12 cellular contexts compared by ENCODE assay signal in the genomic region with DNA sequence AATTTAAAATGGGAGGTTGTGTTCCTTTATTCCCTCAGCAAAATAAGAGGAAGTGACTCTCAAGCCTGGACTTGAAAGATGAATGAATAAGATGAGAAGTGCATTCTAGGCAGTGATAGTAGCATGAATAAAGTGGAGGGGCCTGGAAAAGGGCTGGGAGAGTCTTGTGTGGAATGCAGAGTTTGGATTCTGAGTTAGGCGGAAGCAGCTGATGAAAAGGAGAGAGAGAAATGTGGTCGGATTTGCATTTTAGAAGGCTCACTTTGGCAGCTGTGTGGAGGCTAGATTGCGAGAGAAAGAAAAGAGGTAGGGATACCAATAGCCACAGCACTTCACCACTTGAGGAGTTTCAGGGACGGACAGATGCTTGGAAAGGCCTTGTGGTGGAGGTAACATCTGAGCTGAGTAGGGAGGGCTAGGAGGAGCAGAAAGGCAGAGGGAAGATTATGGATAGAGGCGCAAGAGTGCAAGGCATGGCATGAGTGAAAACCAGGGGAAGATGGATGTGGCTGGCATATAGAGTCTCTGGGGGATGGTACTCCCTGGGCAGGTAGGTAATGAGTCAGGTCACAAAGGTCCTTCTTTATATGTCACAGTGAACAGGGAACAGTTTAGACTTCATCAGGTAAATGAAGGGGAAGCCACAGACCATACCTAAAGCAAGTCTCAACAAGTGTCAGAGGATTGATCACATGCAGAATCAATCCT. TPM values are rescaled to one million over a fixed set of nuclear protein-coding genes. Genes with fewer than 3 reads are reported as not detected.
DNase-seq lines count a peak whose midpoint lies in the region; FAIRE-seq and TF ChIP-seq lines count a peak whose summit lies in the region.
"Had no signal": no experiment of that assay in that cellular context is flagged by ENCODE, and none has a peak within 500 bp of the region (broad histone marks: within the 10 kb centered on the region; RNA-seq: fewer than 3 reads in every experiment).

No MANE protein-coding gene starts in this region.

- peak overlapping the region; percentile 63 for H2BK20ac ChIP-seq in H1 (ENCODE audit: low read length)

- peak overlapping the region; percentile 74 for H2BK120ac ChIP-seq in H1 (replicated peaks; ENCODE audit: low read depth, low read length)

- no peak overlapping the region for H3K27ac Mint-ChIP-seq in activated naive CD4-positive, alpha-beta T cell treated with anti-CD3 and anti-CD28 coated beads, Interleukin-2, amount 10 ng/mL, durations not matched to agents 7 days and 5 days

- H3K56ac ChIP-seq in H1 (replicated peaks; ENCODE audit: insufficient read length, low read depth, low read length): peak overlapping the region; percentile 52

- peak overlapping the region; percentile 83 for H3K4ac ChIP-seq in H1 (replicated peaks; ENCODE audit: insufficient read length, low read depth, low read length)

- H3K4me3 ChIP-seq in HUES6 (ENCODE audit: low read depth, low read length) (peak overlapping the region; percentile 12; the same call in 1 of the 2 replicates), NT2/D1 (ENCODE audit: insufficient read length, low read depth) (no peak overlapping the region), H1 (ENCODE audit: extremely low read depth in 1 of 4, insufficient read depth in 2 of 4, low read depth in 3 of 4, low read length in 4 of 4) (peak overlapping the region in 1 of 4 experiments; percentile 43; a peak in 3 of 8 replicates), skeletal muscle cell (ENCODE audit: low read depth, low read length) (no peak overlapping the region)
- H3K4me3 ChIP-seq: ascending aorta, right atrium auricular region had no signal

- H4K20me1 ChIP-seq in H1 (replicated peaks in 1 of 2; ENCODE audit: control insufficient read depth in 1 of 2, insufficient read depth in 2 of 2, low read length in 2 of 2): no peaks in the 10 kb centered on the region

- H3K27me3 Mint-ChIP-seq in activated naive CD4-positive, alpha-beta T cell treated with anti-CD3 and anti-CD28 coated beads, Interleukin-2, amount 10 ng/mL, durations not matched to agents 7 days and 5 days: no peaks in the 10 kb centered on the region

- no peaks in the 10 kb centered on the region for H3K36me3 ChIP-seq in HUES6 (ENCODE audit: control insufficient read depth, insufficient read depth, low read length)
- no peaks in the 10 kb centered on the region for H3K36me3 ChIP-seq in NT2/D1 (ENCODE audit: insufficient read depth, insufficient read length, low read length)
- no peaks in the 10 kb centered on the region for H3K36me3 ChIP-seq in H1 (ENCODE audit: control insufficient read depth in 2 of 4, insufficient read depth in 4 of 4, low read length in 3 of 4)
- H3K36me3 ChIP-seq: ascending aorta, right atrium auricular region had no signal

- H3K27ac ChIP-seq in HUES6 (ENCODE audit: low read depth, low read length): peak overlapping the region; percentile 46
- H3K27ac ChIP-seq in H1 (ENCODE audit: low read depth, low read length): peak overlapping the region; percentile 71
- H3K27ac ChIP-seq: ascending aorta, right atrium auricular region had no signal

- WGBS in H1 (ENCODE audit: extremely low coverage in 1 of 2, insufficient coverage in 1 of 2, insufficient read length in 1 of 2, insufficient replicate concordance in 2 of 2, low coverage in 1 of 2, low lambda C conversion rate in 2 of 2, missing lambda C conversion rate in 1 of 2), 2 experiments: 20% methylated on average over 5 of the region's 5 CpGs; no CpG with 5 or more reads in 1 of the 2 experiments

- FAIRE-seq in H1 (lab: Jason Lieb, UNC): peak; percentile 28
- FAIRE-seq in frontal cortex (lab: Jason Lieb, UNC): no peak
- FAIRE-seq: endometrium, GM19239 had no signal

- H3K18ac ChIP-seq in H1 (ENCODE audit: extremely low read depth, low read length): peak overlapping the region; percentile 88; the same call in 1 of the 2 replicates

- H3K36me3 Mint-ChIP-seq in activated naive CD4-positive, alpha-beta T cell treated with anti-CD3 and anti-CD28 coated beads, Interleukin-2, amount 10 ng/mL, durations not matched to agents 7 days and 5 days: peaks cover 2% of the 10 kb centered on the region

- H3K4me2 ChIP-seq in H1 (ENCODE audit: insufficient read depth in 1 of 2, low read depth in 2 of 2, low read length in 2 of 2): peak overlapping the region; percentile 54 to 78

- H3K9me3 ChIP-seq in HUES6 (ENCODE audit: control insufficient read depth, insufficient read depth, low read depth, low read length): no peaks in the 10 kb centered on the region
- H3K9me3 ChIP-seq in NT2/D1 (ENCODE audit: insufficient read depth, low read length): no peaks in the 10 kb centered on the region
- no peaks in the 10 kb centered on the region for H3K9me3 ChIP-seq in H1 (ENCODE audit: insufficient read depth in 2 of 2, low read depth in 1 of 2, low read length in 1 of 2)
- H3K9me3 ChIP-seq: ascending aorta, right atrium auricular region had no signal

- TF ChIP-seq RAD21 in H1 (IDR thresholded peaks at IDR 0.05 in 1 of 2, conservative IDR thresholded peaks at IDR 0.05 in 1 of 2; ENCODE audit: low read depth in 2 of 2, low read length in 2 of 2): peak in 1 of 2 experiments; percentile 14; a peak in 1 of 4 replicates

- DNase-seq in NT2/D1 (ENCODE audit: low read depth, low spot score): peak; percentile 72
- peak in 1 of 2 experiments; percentile 58 for DNase-seq in H1 (ENCODE audit: low read depth in 1 of 2, low spot score in 2 of 2)
- peak; percentile 31 for DNase-seq in skeletal muscle cell (ENCODE audit: low read depth)
- no peak for DNase-seq in frontal cortex (ENCODE audit: low spot score in 2 of 2)
- DNase-seq in activated naive CD4-positive, alpha-beta T cell treated with anti-CD3 and anti-CD28 coated beads, Interleukin-2, amount 10 ng/mL, durations not matched to agents 7 days and 5 days: no peak
- DNase-seq in retina: no peak
- DNase-seq: Calu3 had no signal

- no peak overlapping the region for H3K23ac ChIP-seq in H1 (ENCODE audit: insufficient read length)

- TF ChIP-seq EP300 in H1 (IDR thresholded peaks at IDR 0.05; ENCODE audit: borderline replicate concordance in 1 of 2, low read depth in 2 of 2, low read length in 2 of 2): no peak

- no peak overlapping the region for H3K4me3 Mint-ChIP-seq in activated naive CD4-positive, alpha-beta T cell treated with anti-CD3 and anti-CD28 coated beads, Interleukin-2, amount 10 ng/mL, durations not matched to agents 7 days and 5 days

- no peaks in the 10 kb centered on the region for H3K23me2 ChIP-seq in H1 (ENCODE audit: low read depth, low read length)

- H3K14ac ChIP-seq in H1 (ENCODE audit: insufficient read length): no peak overlapping the region

- no peak overlapping the region for H4K8ac ChIP-seq in H1 (ENCODE audit: extremely low read depth, insufficient read depth, low read length)

- TF ChIP-seq POLR2A in H1 (IDR thresholded peaks at IDR 0.05; ENCODE audit: control extremely low read depth in 1 of 2, low read depth in 2 of 2, low read length in 2 of 2): no peak

- peak overlapping the region; percentile 97 for H2BK5ac ChIP-seq in H1 (ENCODE audit: low read depth, low read length)

- peak overlapping the region; percentile 27 for H4K5ac ChIP-seq in H1 (ENCODE audit: insufficient read length, low read depth, low read length)

- H3K9ac ChIP-seq in HUES6 (ENCODE audit: low read length) (peak overlapping the region; percentile 39), NT2/D1 (ENCODE audit: insufficient read length, low read depth) (peak overlapping the region; percentile 63), H1 (replicated peaks in 1 of 4; ENCODE audit: extremely low read depth in 1 of 4, low read depth in 3 of 4, low read length in 3 of 4) (peak overlapping the region in 2 of 4 experiments; percentile 45 to 49; a peak in 3 of 7 replicates)

- H3K27me3 ChIP-seq in HUES6 (ENCODE audit: control insufficient read depth, insufficient read depth, low read length) (no peaks in the 10 kb centered on the region), NT2/D1 (ENCODE audit: insufficient read depth, insufficient read length) (no peaks in the 10 kb centered on the region), H1 (replicated peaks in 1 of 4; ENCODE audit: control insufficient read depth in 3 of 4, extremely low read depth in 1 of 4, insufficient read depth in 3 of 4, low read length in 3 of 4) (no peaks in the 10 kb centered on the region)
- H3K27me3 ChIP-seq: ascending aorta, right atrium auricular region had no signal

- H4K91ac ChIP-seq in H1 (replicated peaks; ENCODE audit: insufficient read length, low read length): peak overlapping the region; percentile 69

- TF ChIP-seq CTCF in H1 (IDR thresholded peaks at IDR 0.05; ENCODE audit: control extremely low read depth in 1 of 3, insufficient read depth in 1 of 3, low read depth in 1 of 3, low read length in 3 of 3): no peak

- peak overlapping the region; percentile 99 for H2BK12ac ChIP-seq in H1 (ENCODE audit: low read depth, low read length)

- H2AK5ac ChIP-seq in H1 (ENCODE audit: low read depth, low read length): peak overlapping the region; percentile 49

- CTCF ChIA-PET in H1 (lab: Charles Lee; ENCODE audit: partially characterized antibody): interaction anchor here (0.6 to 13.4 kb wide), 13 partner anchors 22 to 269 kb away, joined by 3 to 618 read pairs (median 4); a partner anchor contains a TSS
- CTCF ChIA-PET in activated naive CD4-positive, alpha-beta T cell treated with anti-CD3 and anti-CD28 coated beads, Interleukin-2, amount 10 ng/mL, durations not matched to agents 7 days and 5 days (lab: Charles Lee): interaction anchor here (1.0 to 12.9 kb wide), 3 partner anchors 58 to 238 kb away, joined by 3 to 452 read pairs (median 3); a partner anchor contains a TSS

- H3K79me2 ChIP-seq in H1 (ENCODE audit: control insufficient read depth in 1 of 2, insufficient read depth in 2 of 2, low read length in 2 of 2): no peaks in the 10 kb centered on the region

- H3K4me1 Mint-ChIP-seq in activated naive CD4-positive, alpha-beta T cell treated with anti-CD3 and anti-CD28 coated beads, Interleukin-2, amount 10 ng/mL, durations not matched to agents 7 days and 5 days: no peaks in the 10 kb centered on the region

- H2AFZ ChIP-seq in H1 (ENCODE audit: low read length): peak overlapping the region; percentile 72; the same call in 1 of the 2 replicates

- no peaks in the 10 kb centered on the region for H3K79me1 ChIP-seq in H1 (ENCODE audit: low read depth, low read length)

- no peak overlapping the region for H2BK15ac ChIP-seq in H1 (ENCODE audit: low read length)

- POLR2A ChIA-PET in H1 (lab: Charles Lee; ENCODE audit: partially characterized antibody): interaction anchor here (0.6 to 5.8 kb wide), 11 partner anchors 13 to 225 kb away, joined by 3 to 89 read pairs (median 3); a partner anchor contains a TSS

- no peaks in the 10 kb centered on the region for H3K9me3 Mint-ChIP-seq in activated naive CD4-positive, alpha-beta T cell treated with anti-CD3 and anti-CD28 coated beads, Interleukin-2, amount 10 ng/mL, durations not matched to agents 7 days and 5 days

- H3K4me1 ChIP-seq in HUES6 (ENCODE audit: control insufficient read depth, insufficient read depth, low read length) (peaks cover 49% of the 10 kb centered on the region), NT2/D1 (ENCODE audit: insufficient read depth, insufficient read length) (peaks cover 12% of the 10 kb centered on the region), H1 (replicated peaks in 1 of 4; ENCODE audit: control insufficient read depth in 3 of 4, insufficient read depth in 4 of 4, low read length in 3 of 4) (peaks cover 7 to 26% (median 23%) of the 10 kb centered on the region in 4 experiments)

RNA-seq across cellular contexts. Expression of a gene that starts 59.6 kb away (rescaled TPM):
- total RNA-seq in H1 (2021; fragmentation: NEBNext Ultra II Directional; extraction: Animal tissue kit (Norgen Biotek cat#: 25700)): 6.5 and 7.0 TPM in 2 replicates
- polyA plus RNA-seq in H1 (2011; rRNA removed): 6.8 and 9.5 TPM in 2 replicates
- 5.7 TPM for polyA plus RNA-seq in H1 (2011; cell fraction: cytosol; rRNA removed)
- 13.1 TPM for polyA plus RNA-seq in H1 (2011; cell fraction: nucleus; rRNA removed)
- 5.3 to 8.7 TPM (median 7.7 TPM) in 4 replicates for polyA plus RNA-seq in H1 (2012, experiment 1 of 2)
- 4.9 TPM for polyA plus RNA-seq in H1 (2012, experiment 2 of 2)
- 4.4 TPM for polyA plus RNA-seq in H1 (2013, experiment 1 of 2)
- polyA plus RNA-seq in H1 (2013, experiment 2 of 2): 4.3 TPM
- 11.9 and 12.2 TPM in 2 replicates for polyA minus RNA-seq in H1 (2011; rRNA and poly(A)+ RNA removed)
- polyA minus RNA-seq in H1 (2011; cell fraction: cytosol; rRNA and poly(A)+ RNA removed): 3.2 TPM
- polyA minus RNA-seq in H1 (2011; cell fraction: nucleus; rRNA and poly(A)+ RNA removed): 19.0 TPM
- 34.2 TPM for total RNA-seq in frontal cortex

Comparison
In these comparisons a context has a peak if more than half of its experiments do, and no peak if none do; other contexts are left out.
1. DNase-seq: peak in NT2/D1 (single experiment) and skeletal muscle cell (single experiment); none in frontal cortex (0 of 2), activated naive CD4-positive, alpha-beta T cell treated with anti-CD3 and anti-CD28 coated beads, Interleukin-2, amount 10 ng/mL, durations not matched to agents 7 days and 5 days (single experiment) and retina (single experiment).